25 cellular contexts compared by ENCODE assay signal in genomic region chr2:141589314-141589713, GRCh38.
"Had no signal": no experiment of that assay in that cellular context is flagged by ENCODE, and none has a peak within 500 bp of the region (broad histone marks: within the 10 kb centered on the region; RNA-seq: fewer than 3 reads in every experiment).

No MANE protein-coding gene starts in this region.

- H3K4me3 ChIP-seq: heart left ventricle, lung, pancreas, smooth muscle cell, tibial artery, upper lobe of left lung, uterus had no signal

- ATAC-seq: heart left ventricle; left colon; left ventricle myocardium superior; natural killer cell treated with Interleukin-12 subunit alpha and Interleukin-12 subunit beta and Interleukin-15 and Interleukin-18, amount 100 ng/mL, for 72 hours; pancreas; right cardiac atrium; stimulated activated effector memory CD8-positive, alpha-beta T cell treated with anti-CD3 and anti-CD28 coated beads, Interleukin-12 subunit alpha, Interleukin-12 subunit beta, amount 100 ng/mL, for 72 hours had no signal

- H3K27ac Mint-ChIP-seq: endodermal cell; natural killer cell treated with Interleukin-12 subunit alpha and Interleukin-12 subunit beta and Interleukin-15 and Interleukin-18, amount 100 ng/mL, for 72 hours; progenitor cell of endocrine pancreas; stimulated activated effector memory CD8-positive, alpha-beta T cell treated with anti-CD3 and anti-CD28 coated beads, Interleukin-12 subunit alpha, Interleukin-12 subunit beta, amount 100 ng/mL, for 72 hours; stimulated activated naive CD8-positive, alpha-beta T cell treated with anti-CD3 and anti-CD28 coated beads, Interleukin-15, Interleukin-2, amounts not matched to agents 100 ng/mL and 50 ng/mL, for 24 hours had no signal

- H3K36me3 Mint-ChIP-seq: natural killer cell treated with Interleukin-12 subunit alpha and Interleukin-12 subunit beta and Interleukin-15 and Interleukin-18, amount 100 ng/mL, for 72 hours; stimulated activated effector memory CD8-positive, alpha-beta T cell treated with anti-CD3 and anti-CD28 coated beads, Interleukin-12 subunit alpha, Interleukin-12 subunit beta, amount 100 ng/mL, for 72 hours had no signal

- H3K27ac ChIP-seq: heart left ventricle, pancreas, tibial artery, upper lobe of left lung, uterus had no signal

- FAIRE-seq: endothelial cell of umbilical vein, pancreas had no signal

- H3K4me1 ChIP-seq: heart left ventricle, pancreas, tibial artery, upper lobe of left lung, uterus had no signal

- H3K27me3 ChIP-seq: heart left ventricle, pancreas, tibial artery, upper lobe of left lung, uterus had no signal

- H3K36me3 ChIP-seq: heart left ventricle, pancreas, tibial artery, upper lobe of left lung, uterus had no signal

- H3K9me3 ChIP-seq: pancreas, tibial artery, uterus had no signal

- H3K4me1 Mint-ChIP-seq: endodermal cell; stimulated activated effector memory CD8-positive, alpha-beta T cell treated with anti-CD3 and anti-CD28 coated beads, Interleukin-12 subunit alpha, Interleukin-12 subunit beta, amount 100 ng/mL, for 72 hours had no signal

- H3K4me3 Mint-ChIP-seq: endodermal cell; natural killer cell treated with Interleukin-12 subunit alpha and Interleukin-12 subunit beta and Interleukin-15 and Interleukin-18, amount 100 ng/mL, for 72 hours; stimulated activated effector memory CD8-positive, alpha-beta T cell treated with anti-CD3 and anti-CD28 coated beads, Interleukin-12 subunit alpha, Interleukin-12 subunit beta, amount 100 ng/mL, for 72 hours; stimulated activated naive CD8-positive, alpha-beta T cell treated with anti-CD3 and anti-CD28 coated beads, Interleukin-15, Interleukin-2, amounts not matched to agents 100 ng/mL and 50 ng/mL, for 24 hours had no signal

- H3K4me2 ChIP-seq: smooth muscle cell had no signal

- H3K27me3 Mint-ChIP-seq: natural killer cell treated with Interleukin-12 subunit alpha and Interleukin-12 subunit beta and Interleukin-15 and Interleukin-18, amount 100 ng/mL, for 72 hours; progenitor cell of endocrine pancreas; stimulated activated naive CD8-positive, alpha-beta T cell treated with anti-CD3 and anti-CD28 coated beads, Interleukin-15, Interleukin-2, amounts not matched to agents 100 ng/mL and 50 ng/mL, for 24 hours had no signal

- DNase-seq: effector CD4-positive, alpha-beta T cell; endodermal cell; erythroblast; foreskin melanocyte; heart left ventricle; hippocampal formation; left colon; left ventricle myocardium superior; mesenchymal stem cell; midbrain; occipital lobe; pancreas; right cardiac atrium; stimulated activated CD4-positive, alpha-beta T cell treated with anti-CD3 and anti-CD28 coated beads, Interleukin-4, amount 100 ng/mL, for 1 hour; stimulated activated CD8-positive, alpha-beta memory T cell treated with anti-CD3 and anti-CD28 coated beads, Interleukin-4, amount 100 ng/mL, for 48 hours; tibial artery; upper lobe of left lung; uterus had no signal
